In the genomic region with DNA sequence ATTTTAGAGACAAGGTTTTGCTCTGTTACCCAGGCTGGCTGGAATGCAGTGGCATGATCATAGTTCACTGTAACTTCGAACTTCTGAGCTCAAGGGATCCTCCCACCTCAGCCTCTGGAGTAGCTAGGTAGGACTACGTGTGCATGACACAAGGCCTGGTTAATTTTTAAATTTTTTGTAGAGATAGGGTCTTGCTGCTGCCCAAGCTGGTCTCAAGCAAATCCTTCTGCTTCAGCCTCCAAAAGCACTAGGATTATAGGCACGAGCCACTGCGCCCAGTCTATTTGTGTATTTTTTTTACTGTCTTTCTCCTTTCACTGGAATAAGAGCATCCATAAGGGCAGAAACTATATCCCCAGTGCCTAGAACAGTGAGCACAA, we compare ENCODE assay signal across 13 cellular contexts.
A peak's percentile ranks its signal among the peaks of the same experiment; 100 is the strongest.
DNase-seq lines count a peak whose midpoint lies in the region; ATAC-seq and TF ChIP-seq lines count a peak whose summit lies in the region.
"Had no signal": no experiment of that assay in that cellular context is flagged by ENCODE, and none has a peak within 500 bp of the region (broad histone marks: within the 10 kb centered on the region; RNA-seq: fewer than 3 reads in every experiment).

No MANE protein-coding gene starts in this region.

- ATAC-seq in left colon = peak; percentile 31
- no peak for ATAC-seq in upper lobe of right lung
- ATAC-seq in HG02571 (IDR thresholded peaks at IDR 0.05; ENCODE audit: unreplicated experiment) = no peak
- ATAC-seq: A549; CD8-positive, alpha-beta T cell; GM23338 had no signal

- peak overlapping the region; percentile 66 for H3K27ac ChIP-seq in upper lobe of right lung
- H3K27ac ChIP-seq: A549 had no signal

- H3K4me3 ChIP-seq in epithelial cell of proximal tubule (ENCODE audit: low read depth, low read length) = no peak overlapping the region
- no peak overlapping the region for H3K4me3 ChIP-seq in upper lobe of right lung
- H3K4me3 ChIP-seq: A549, GM23338 had no signal

- H3K4me1 Mint-ChIP-seq in nephron = peaks cover 3% of the 10 kb centered on the region
- H3K4me1 Mint-ChIP-seq: CD14-positive monocyte had no signal

- no peaks in the 10 kb centered on the region for H3K27me3 ChIP-seq in upper lobe of right lung

- no peaks in the 10 kb centered on the region for H3K9me3 Mint-ChIP-seq in nephron
- H3K9me3 Mint-ChIP-seq: CD14-positive monocyte; CD8-positive, alpha-beta T cell; GM23338; H9 had no signal

- intact Hi-C loops in left colon (cut with DNase I, micrococcal nuclease) (no loop called here), upper lobe of right lung (cut with DNase I) (no loop called here)

- H3K4me3 Mint-ChIP-seq in nephron = no peak overlapping the region
- H3K4me3 Mint-ChIP-seq: CD14-positive monocyte; CD8-positive, alpha-beta T cell; GM23338; H9 had no signal

- peaks cover 5% of the 10 kb centered on the region for H3K4me1 ChIP-seq in upper lobe of right lung

- H3K27me3 Mint-ChIP-seq in nephron (ENCODE audit: low read depth) = peaks cover 7% of the 10 kb centered on the region

- no peaks in the 10 kb centered on the region for H3K36me3 Mint-ChIP-seq in nephron (ENCODE audit: low read depth)

- TF ChIP-seq CTCF in epithelial cell of proximal tubule (conservative IDR thresholded peaks at IDR 0.05; ENCODE audit: low read depth, low read length) (no peak), nephron (IDR thresholded peaks at IDR 0.05; ENCODE audit: unreplicated experiment in 3 of 3) (no peak), upper lobe of right lung (IDR thresholded peaks at IDR 0.05) (no peak)

- H3K9me3 ChIP-seq in upper lobe of right lung = no peaks in the 10 kb centered on the region
- H3K9me3 ChIP-seq: A549 had no signal

- no peaks in the 10 kb centered on the region for H3K36me3 ChIP-seq in upper lobe of right lung

- H3K27ac Mint-ChIP-seq in nephron = peak overlapping the region in 2 of 3 experiments; percentile 4 to 55
- H3K27ac Mint-ChIP-seq: CD14-positive monocyte; CD8-positive, alpha-beta T cell; GM23338 had no signal

- DNase-seq in epithelial cell of proximal tubule (ENCODE audit: low read depth) = peak; percentile 63
- no peak for DNase-seq in left colon
- no peak for DNase-seq in upper lobe of right lung
- DNase-seq in activated effector memory CD4-positive, alpha-beta T cell treated with Interleukin-2 at 50 U/mL for 16 hours = no peak
- DNase-seq in activated CD4-positive, alpha-beta T cell treated with anti-CD3 and anti-CD28 coated beads for 1 hour = no peak
- DNase-seq: CD8-positive, alpha-beta T cell; COR-L47; H9 had no signal
